In genomic region chr13:44373601-44374347, GRCh38 we compare ENCODE assay signal across 9 cellular contexts. TPM values are rescaled to one million over a fixed set of nuclear protein-coding genes. Genes with fewer than 3 reads are reported as not detected.
DNase-seq lines count a peak whose midpoint lies in the region; ATAC-seq lines count a peak whose summit lies in the region.
"Had no signal": no experiment of that assay in that cellular context is flagged by ENCODE, and none has a peak within 500 bp of the region (broad histone marks: within the 10 kb centered on the region; RNA-seq: fewer than 3 reads in every experiment).

Gene SERP2 (plus strand): TSS chr13:44373824. CDS start chr13:44374026, 202 bp downstream.

- peak within 1 kb of the TSS; percentile 78 for H3K4me3 ChIP-seq in rectal smooth muscle tissue (ENCODE audit: low read length)
- H3K4me3 ChIP-seq: BLaER1 had no signal

- H3K9me3 Mint-ChIP-seq in activated naive CD8-positive, alpha-beta T cell treated with anti-CD3 and anti-CD28 coated beads, Interleukin-2, amount 10 ng/mL, durations not matched to agents 7 days and 5 days, result no peaks in the 10 kb centered on the region

- peak within 1 kb of the TSS; percentile 52 for H3K4me3 Mint-ChIP-seq in activated naive CD8-positive, alpha-beta T cell treated with anti-CD3 and anti-CD28 coated beads, Interleukin-2, amount 10 ng/mL, durations not matched to agents 7 days and 5 days

- H3K9ac ChIP-seq in rectal smooth muscle tissue (ENCODE audit: low read length), result peak within 1 kb of the TSS; percentile 50
- H3K9ac ChIP-seq: BLaER1 had no signal

- no peaks in the 10 kb centered on the region for H3K27me3 ChIP-seq in rectal smooth muscle tissue (ENCODE audit: control insufficient read depth, insufficient read depth, low read length)
- H3K27me3 ChIP-seq: BLaER1 had no signal

- H3K27me3 Mint-ChIP-seq in activated naive CD8-positive, alpha-beta T cell treated with anti-CD3 and anti-CD28 coated beads, Interleukin-2, amount 10 ng/mL, durations not matched to agents 7 days and 5 days, result peaks cover 45% of the 10 kb centered on the region

- H3K36me3 ChIP-seq in rectal smooth muscle tissue (ENCODE audit: control insufficient read depth, insufficient read depth, low read length), result no peaks in the 10 kb centered on the region
- H3K36me3 ChIP-seq: BLaER1 had no signal

- no peaks in the 10 kb centered on the region for H3K36me3 Mint-ChIP-seq in activated naive CD8-positive, alpha-beta T cell treated with anti-CD3 and anti-CD28 coated beads, Interleukin-2, amount 10 ng/mL, durations not matched to agents 7 days and 5 days

- H3K4me1 Mint-ChIP-seq in activated naive CD8-positive, alpha-beta T cell treated with anti-CD3 and anti-CD28 coated beads, Interleukin-2, amount 10 ng/mL, durations not matched to agents 7 days and 5 days, result peaks cover 4% of the 10 kb centered on the region

- no peak within 1 kb of the TSS for H3K27ac Mint-ChIP-seq in activated naive CD8-positive, alpha-beta T cell treated with anti-CD3 and anti-CD28 coated beads, Interleukin-2, amount 10 ng/mL, durations not matched to agents 7 days and 5 days

- peak; percentile 12 to 58 for DNase-seq in NCI-H2081 (lab: John Stamatoyannopoulos, UW)
- DNase-seq in NCI-H2081 treated with DMSO at 0.1 percent for 48 hours (lab: John Stamatoyannopoulos, UW), result no peak
- DNase-seq in activated naive CD8-positive, alpha-beta T cell treated with anti-CD3 and anti-CD28 coated beads, Interleukin-2, amount 10 ng/mL, durations not matched to agents 7 days and 5 days, result peak; percentile 51
- DNase-seq in hepatic stellate cell (ENCODE audit: low spot score), result peak; percentile 41
- no peak for DNase-seq in stimulated activated naive CD4-positive, alpha-beta T cell (lab: John Stamatoyannopoulos, UW)
- DNase-seq in superior temporal gyrus (ENCODE audit: extremely low spot score), result no peak

- POLR2A ChIA-PET in activated naive CD8-positive, alpha-beta T cell treated with anti-CD3 and anti-CD28 coated beads, Interleukin-2, amount 10 ng/mL, durations not matched to agents 7 days and 5 days (lab: Charles Lee), result no interaction called here

- H3K27ac ChIP-seq in rectal smooth muscle tissue (ENCODE audit: low read depth, low read length), result peak within 1 kb of the TSS; percentile 72
- H3K27ac ChIP-seq: BLaER1 had no signal

- peak; percentile 47 for ATAC-seq in activated naive CD8-positive, alpha-beta T cell treated with anti-CD3 and anti-CD28 coated beads, Interleukin-2, amount 10 ng/mL, durations not matched to agents 7 days and 5 days (ENCODE audit: low read depth)
- ATAC-seq in HG03565 (IDR thresholded peaks at IDR 0.05; ENCODE audit: unreplicated experiment), result no peak

- peaks cover 6% of the 10 kb centered on the region for H3K4me1 ChIP-seq in rectal smooth muscle tissue (ENCODE audit: control insufficient read depth, insufficient read depth, low read length)
- H3K4me1 ChIP-seq: BLaER1 had no signal

RNA-seq across cellular contexts. Expression of gene SERP2, which starts in this region (rescaled TPM):
- under 1 TPM in 1 of 2 experiments, not detected in 1; 0.54 TPM for total RNA-seq in activated naive CD8-positive, alpha-beta T cell treated with anti-CD3 and anti-CD28 coated beads, Interleukin-2, amount 10 ng/mL, durations not matched to agents 7 days and 5 days

Comparison
In these comparisons a context has a peak if more than half of its experiments do, and no peak if none do; other contexts are left out.
1. DNase-seq: peak in NCI-H2081 (2 of 2) and hepatic stellate cell (single experiment); none in NCI-H2081 treated with DMSO at 0.1 percent for 48 hours (single experiment), stimulated activated naive CD4-positive, alpha-beta T cell (0 of 6) and superior temporal gyrus (single experiment).
2. Peak in DNase-seq and ATAC-seq in activated naive CD8-positive, alpha-beta T cell treated with anti-CD3 and anti-CD28 coated beads, Interleukin-2, amount 10 ng/mL, durations not matched to agents 7 days and 5 days; RNA of the gene not detected or under 1 TPM.